Comparison of ENCODE assay signal across 16 cellular contexts in genomic region chr4:73871911-73872310, GRCh38. TPM values are rescaled to one million over a fixed set of nuclear protein-coding genes. Genes with fewer than 3 reads are reported as not detected.
DNase-seq lines count a peak whose midpoint lies in the region; ATAC-seq and TF ChIP-seq lines count a peak whose summit lies in the region.
"Had no signal": no experiment of that assay in that cellular context is flagged by ENCODE, and none has a peak within 500 bp of the region (broad histone marks: within the 10 kb centered on the region; RNA-seq: fewer than 3 reads in every experiment).

No MANE protein-coding gene starts in this region.

- no TSS peak for BruUV-seq in PC-3 (replicated peaks; lab: Mats Ljungman, UMichigan)

- H3K36me3 ChIP-seq in PC-3 (ENCODE audit: low read depth, low read length) (no peaks in the 10 kb centered on the region), upper lobe of left lung (no peaks in the 10 kb centered on the region), left lung (no peaks in the 10 kb centered on the region)

- H3K27me3 ChIP-seq in PC-3 (ENCODE audit: low read length) (no peaks in the 10 kb centered on the region), upper lobe of left lung (no peaks in the 10 kb centered on the region), left lung (no peaks in the 10 kb centered on the region)

- TF ChIP-seq EP300 in upper lobe of left lung (IDR thresholded peaks at IDR 0.05) = no peak

- H3F3A ChIP-seq in PC-3 (ENCODE audit: low read length, unreplicated experiment) = no peaks in the 10 kb centered on the region

- TF ChIP-seq CTCF in PC-3 (conservative IDR thresholded peaks at IDR 0.05; ENCODE audit: low read depth, low read length) (no peak), cardiac fibroblast (IDR thresholded peaks at IDR 0.05; ENCODE audit: low read depth, low read length) (no peak), upper lobe of left lung (IDR thresholded peaks at IDR 0.05) (no peak), chondrocyte (IDR thresholded peaks at IDR 0.05) (no peak), left lung (IDR thresholded peaks at IDR 0.05) (no peak)

- POLR2A ChIA-PET in PC-3 (lab: Charles Lee; ENCODE audit: unreplicated experiment) = interaction anchor here (0.5 to 0.9 kb wide), 3 partner anchors 9 to 151 kb away, joined by 3 to 6 read pairs (median 3); no protein-coding TSS in a partner anchor

- no peak overlapping the region for H2AFZ ChIP-seq in PC-3 (ENCODE audit: low read length)

- H3K36me3 Mint-ChIP-seq in chondrocyte (ENCODE audit: low read depth) = no peaks in the 10 kb centered on the region

- TF ChIP-seq POLR2A in upper lobe of left lung (IDR thresholded peaks at IDR 0.05) = no peak

- H3K9ac ChIP-seq in PC-3 (ENCODE audit: low read length) = peak overlapping the region; percentile 82; the same call in 1 of the 2 replicates

- no peak overlapping the region for H3K27ac Mint-ChIP-seq in chondrocyte (ENCODE audit: unreplicated experiment)
- H3K27ac Mint-ChIP-seq: HFFc6 had no signal

- intact Hi-C loops in PC-3 (cut with micrococcal nuclease) (no loop called here), left lung (cut with DNase I) (no loop called here)

- no peaks in the 10 kb centered on the region for H3K9me3 Mint-ChIP-seq in chondrocyte (ENCODE audit: low read depth)
- H3K9me3 Mint-ChIP-seq: HFFc6 had no signal

- H4K20me1 ChIP-seq in PC-3 (ENCODE audit: low read length) = no peaks in the 10 kb centered on the region

- peak overlapping the region; percentile 65 for H3K4me3 ChIP-seq in PC-3 (ENCODE audit: low read length)
- H3K4me3 ChIP-seq in cardiac fibroblast (replicated peaks in 1 of 2; ENCODE audit: low read depth in 2 of 2, low read length in 2 of 2) = peak overlapping the region in 1 of 2 donors; percentile 71
- H3K4me3 ChIP-seq in upper lobe of left lung = no peak overlapping the region
- H3K4me3 ChIP-seq in left lung = peak overlapping the region in 1 of 2 donors; percentile 57

- no peaks in the 10 kb centered on the region for H3K9me2 ChIP-seq in PC-3 (replicated peaks; ENCODE audit: low read length)

- DNase-seq in PC-3 = peak; percentile 45
- peak; percentile 33 to 91 for DNase-seq in cardiac fibroblast (ENCODE audit: low read depth in 2 of 2)
- peak; percentile 51 for DNase-seq in kidney glomerular epithelial cell (lab: John Stamatoyannopoulos, UW)
- DNase-seq in upper lobe of left lung = no peak
- DNase-seq in chondrocyte (ENCODE audit: low spot score) = no peak
- no peak for DNase-seq in left lung
- no peak for DNase-seq in DMS53 (lab: John Stamatoyannopoulos, UW)
- DNase-seq: C1 segment of cervical spinal cord, EL, HFFc6, KBM-7, NCI-H1048, NCI-H1694, NCI-H774, SHP77 treated with DMSO at 0.1 percent for 48 hours had no signal

- peaks cover 54% of the 10 kb centered on the region for H3K27me3 Mint-ChIP-seq in chondrocyte (ENCODE audit: low read depth)

- H3K4me1 ChIP-seq in PC-3 (ENCODE audit: insufficient read depth, low read length) (peaks cover 67% of the 10 kb centered on the region), upper lobe of left lung (peaks cover 16 to 32% (median 21%) of the 10 kb centered on the region in 4 donors), left lung (peaks cover 0 to 75% of the 10 kb centered on the region in 2 donors)

- 71 to 85% methylated on average over 1 of the region's 1 CpG for WGBS in upper lobe of left lung, 2 donors

- H3K9me3 ChIP-seq in PC-3 (ENCODE audit: low read length) = no peaks in the 10 kb centered on the region
- no peaks in the 10 kb centered on the region for H3K9me3 ChIP-seq in upper lobe of left lung
- H3K9me3 ChIP-seq in left lung = no peaks in the 10 kb centered on the region

- no peaks in the 10 kb centered on the region for H3K79me2 ChIP-seq in PC-3 (ENCODE audit: low read length)

- H3K27ac ChIP-seq in PC-3 (ENCODE audit: low read length) (peak overlapping the region; percentile 80), upper lobe of left lung (peak overlapping the region in 3 of 4 donors; percentile 10 to 88 (median 76)), left lung (peak overlapping the region in 1 of 2 donors; percentile 94)

- H3K4me1 Mint-ChIP-seq in chondrocyte (ENCODE audit: low read depth) = peaks cover 19% of the 10 kb centered on the region

- ATAC-seq in PC-3 = no peak
- ATAC-seq in upper lobe of left lung (ENCODE audit: low FRiP score in 2 of 2) = no peak
- no peak for ATAC-seq in left lung

- CTCF ChIA-PET in PC-3 (lab: Charles Lee) = no interaction called here

- peak overlapping the region; percentile 81 for H3K4me2 ChIP-seq in PC-3 (ENCODE audit: low read length)

- H3K4me3 Mint-ChIP-seq in chondrocyte (ENCODE audit: unreplicated experiment) = no peak overlapping the region
- H3K4me3 Mint-ChIP-seq: HFFc6 had no signal

RNA-seq across cellular contexts. Expression of gene CXCL1, which starts 2.7 kb away (rescaled TPM):
- total RNA-seq in PC-3 (2014; rRNA removed) (239 and 267 TPM in 2 replicates), upper lobe of left lung (10 to 100 TPM in 4 of 6 donors, 1 to 10 TPM in 2; 4.3 to 40.0 (median 12.1) TPM), chondrocyte (0.72 to 1.0 TPM (median 0.74 TPM) in 3 replicates), left lung (10 to 100 TPM in 1 of 2 donors, 1 to 10 TPM in 1; 4.1 to 39.0 TPM)
- total RNA-seq: H4 had no signal

RNA-seq across cellular contexts. Expression of gene PF4V1, which starts 18.8 kb away (rescaled TPM):
- not detected in 2 replicates for total RNA-seq in PC-3 (2014; rRNA removed)
- total RNA-seq in upper lobe of left lung = not detected
- total RNA-seq in chondrocyte = not detected in 3 replicates
- not detected for total RNA-seq in left lung
- total RNA-seq: H4, HFFc6 had no signal

RNA-seq across cellular contexts. Expression of gene CXCL6, which starts 35.4 kb away (rescaled TPM):
- total RNA-seq in PC-3 (2014; rRNA removed) = 23.4 and 25.7 TPM in 2 replicates
- 10 to 100 TPM in 1 of 6 donors, 1 to 10 TPM in 1, under 1 TPM in 3, not detected in 1; 0.29 to 19.7 (median 0.71) TPM for total RNA-seq in upper lobe of left lung
- not detected in 3 replicates for total RNA-seq in chondrocyte
- total RNA-seq in left lung = 1 to 10 TPM in 1 of 2 donors, under 1 TPM in 1; 0.15 to 4.8 TPM
- total RNA-seq: H4 had no signal

Comparison
In these comparisons a context has a peak if more than half of its experiments do, and no peak if none do; other contexts are left out.
1. DNase-seq: peak in PC-3 (single experiment), cardiac fibroblast (2 of 2) and kidney glomerular epithelial cell (single experiment); none in upper lobe of left lung (0 of 2), chondrocyte (single experiment), left lung (0 of 2) and DMS53 (single experiment).